ENCODE assay signal across 13 cellular contexts in genomic region chr6:117494694-117495318, GRCh38. TPM values are rescaled to one million over a fixed set of nuclear protein-coding genes. Genes with fewer than 3 reads are reported as not detected.
A peak's percentile ranks its signal among the peaks of the same experiment; 100 is the strongest.
DNase-seq lines count a peak whose midpoint lies in the region; ATAC-seq lines count a peak whose summit lies in the region.
"Had no signal": no experiment of that assay in that cellular context is flagged by ENCODE, and none has a peak within 500 bp of the region (broad histone marks: within the 10 kb centered on the region; RNA-seq: fewer than 3 reads in every experiment).

No MANE protein-coding gene starts in this region.

- H3K79me1 ChIP-seq in mesenchymal stem cell (replicated peaks; ENCODE audit: low read length, poor library complexity, severe bottlenecking) = no peaks in the 10 kb centered on the region
- H3K79me1 ChIP-seq in neuronal stem cell (ENCODE audit: low read depth, low read length) = no peaks in the 10 kb centered on the region

- DNase-seq in Right ventricle myocardium inferior (ENCODE audit: missing footprints) (no peak), cardiac septum (ENCODE audit: low spot score) (no peak), mesenchymal stem cell (peak; percentile 83), aorta (no peak), neuronal stem cell (ENCODE audit: low spot score) (no peak)
- DNase-seq in effector CD8-positive, alpha-beta T cell (lab: John Stamatoyannopoulos, UW) = no peak
- DNase-seq: 8988T, hypothalamus, PC-9 had no signal

- no peak overlapping the region for H2AFZ ChIP-seq in mesenchymal stem cell (ENCODE audit: low read depth, low read length)
- no peak overlapping the region for H2AFZ ChIP-seq in neuronal stem cell (ENCODE audit: low read length)
- H2AFZ ChIP-seq: PC-9 had no signal

- H3K4me3 ChIP-seq in mesenchymal stem cell (ENCODE audit: insufficient read depth in 1 of 2, low read depth in 1 of 2, low read length in 2 of 2) (peak overlapping the region in 1 of 2 experiments; percentile 26), aorta (ENCODE audit: low read length in 2 of 2) (no peak overlapping the region), neuronal stem cell (ENCODE audit: low read length in 2 of 2) (no peak overlapping the region)
- H3K4me3 ChIP-seq: PC-9, tibial nerve had no signal

- H3K14ac ChIP-seq in mesenchymal stem cell (ENCODE audit: low read length in 2 of 2) = no peak overlapping the region
- H3K14ac ChIP-seq in neuronal stem cell (ENCODE audit: low read length) = no peak overlapping the region

- H3K4me1 ChIP-seq in mesenchymal stem cell (ENCODE audit: control insufficient read depth, insufficient read depth, low read depth, low read length) (peaks cover 3% of the 10 kb centered on the region), aorta (ENCODE audit: control insufficient read depth in 1 of 2, insufficient read depth in 2 of 2, low read length in 2 of 2) (no peaks in the 10 kb centered on the region), neuronal stem cell (ENCODE audit: control insufficient read depth in 2 of 2, insufficient read depth in 1 of 2, low read depth in 1 of 2, low read length in 2 of 2) (peaks cover 0 to 3% of the 10 kb centered on the region in 2 donors)

- H3K27me3 ChIP-seq in mesenchymal stem cell (ENCODE audit: control insufficient read depth in 1 of 2, insufficient read depth in 1 of 2, low read length in 2 of 2) (no peaks in the 10 kb centered on the region), aorta (ENCODE audit: control insufficient read depth in 1 of 2, insufficient read depth in 2 of 2, low read length in 1 of 2) (no peaks in the 10 kb centered on the region), neuronal stem cell (ENCODE audit: control insufficient read depth in 3 of 3, insufficient read depth in 3 of 3, low read depth in 1 of 3, low read length in 3 of 3) (no peaks in the 10 kb centered on the region)
- H3K27me3 ChIP-seq: tibial nerve had no signal

- H3K36me3 ChIP-seq in mesenchymal stem cell (ENCODE audit: control insufficient read depth in 1 of 2, insufficient read depth in 2 of 2, low read depth in 1 of 2, low read length in 2 of 2) = no peaks in the 10 kb centered on the region
- H3K36me3 ChIP-seq in aorta (ENCODE audit: control insufficient read depth in 1 of 2, insufficient read depth in 2 of 2, low read length in 1 of 2) = no peaks in the 10 kb centered on the region
- H3K36me3 ChIP-seq in neuronal stem cell (replicated peaks in 1 of 2; ENCODE audit: control insufficient read depth in 2 of 2, insufficient read depth in 2 of 2, low read length in 2 of 2) = no peaks in the 10 kb centered on the region
- H3K36me3 ChIP-seq: tibial nerve had no signal

- H2BK12ac ChIP-seq in mesenchymal stem cell (ENCODE audit: low read length in 2 of 2) = no peak overlapping the region
- no peak overlapping the region for H2BK12ac ChIP-seq in neuronal stem cell (ENCODE audit: low read length)

- no peak overlapping the region for H3K4me2 ChIP-seq in mesenchymal stem cell (ENCODE audit: low read length, poor library complexity, severe bottlenecking)
- H3K4me2 ChIP-seq in neuronal stem cell (ENCODE audit: insufficient read depth, low read length, poor library complexity, severe bottlenecking) = no peak overlapping the region
- H3K4me2 ChIP-seq: PC-9 had no signal

- H3K18ac ChIP-seq in mesenchymal stem cell (ENCODE audit: low read depth in 1 of 2, low read length in 2 of 2) = peak overlapping the region; percentile 26 to 95
- no peak overlapping the region for H3K18ac ChIP-seq in neuronal stem cell (ENCODE audit: low read length)

- no peak overlapping the region for H4K8ac ChIP-seq in mesenchymal stem cell (ENCODE audit: low read length)
- H4K8ac ChIP-seq in neuronal stem cell (ENCODE audit: low read depth, low read length) = no peak overlapping the region

- H3K9me3 ChIP-seq in mesenchymal stem cell (ENCODE audit: control insufficient read depth, low read length) (no peaks in the 10 kb centered on the region), aorta (ENCODE audit: control insufficient read depth, low read length) (no peaks in the 10 kb centered on the region), neuronal stem cell (replicated peaks in 1 of 2; ENCODE audit: control insufficient read depth in 2 of 2, insufficient read depth in 1 of 2, low read depth in 1 of 2, low read length in 2 of 2) (no peaks in the 10 kb centered on the region)
- H3K9me3 ChIP-seq: tibial nerve had no signal

- 7% methylated on average over 1 of the region's 3 CpGs for WGBS in mesenchymal stem cell
- WGBS in aorta, 2 donors = 90 to 92% methylated on average over 3 of the region's 3 CpGs
- WGBS in neuronal stem cell (ENCODE audit: extremely low coverage in 2 of 2, insufficient read length in 2 of 2, insufficient replicate concordance in 1 of 2), 2 donors = no CpG with 5 or more reads among the region's 3 CpGs

- no peak overlapping the region for H2BK5ac ChIP-seq in mesenchymal stem cell (ENCODE audit: low read depth, low read length, poor library complexity, severe bottlenecking)
- H2BK5ac ChIP-seq in neuronal stem cell (ENCODE audit: low read length) = no peak overlapping the region

- H2BK15ac ChIP-seq in mesenchymal stem cell (ENCODE audit: low read depth, poor library complexity, severe bottlenecking) (no peak overlapping the region), neuronal stem cell (ENCODE audit: low read length) (no peak overlapping the region)

- H2AK5ac ChIP-seq in mesenchymal stem cell (ENCODE audit: low read length, severe bottlenecking) (peak overlapping the region; percentile 8), neuronal stem cell (ENCODE audit: low read depth, low read length) (no peak overlapping the region)

- H3K23ac ChIP-seq in mesenchymal stem cell (ENCODE audit: low read length in 2 of 2) (no peak overlapping the region), neuronal stem cell (ENCODE audit: low read depth, low read length, poor library complexity) (no peak overlapping the region)

- H3K4ac ChIP-seq in mesenchymal stem cell (ENCODE audit: low read depth in 1 of 2, low read length in 2 of 2) = peak overlapping the region in 1 of 2 experiments; percentile 3
- no peak overlapping the region for H3K4ac ChIP-seq in neuronal stem cell (ENCODE audit: low read length)

- H2BK120ac ChIP-seq in mesenchymal stem cell (ENCODE audit: low read depth, low read length) = no peak overlapping the region
- H2BK120ac ChIP-seq in neuronal stem cell (ENCODE audit: low read depth, low read length) = no peak overlapping the region

- H3K27ac ChIP-seq in mesenchymal stem cell (ENCODE audit: low read length, poor library complexity, severe bottlenecking) (peak overlapping the region; percentile 39), aorta (ENCODE audit: low read depth in 1 of 2, low read length in 2 of 2) (no peak overlapping the region), neuronal stem cell (replicated peaks; ENCODE audit: low read length) (no peak overlapping the region)
- H3K27ac ChIP-seq: PC-9 had no signal

- H4K91ac ChIP-seq in mesenchymal stem cell (ENCODE audit: low read length) = peak overlapping the region; percentile 6
- no peak overlapping the region for H4K91ac ChIP-seq in neuronal stem cell (ENCODE audit: low read depth, low read length, poor library complexity)

- intact Hi-C loops in Right ventricle myocardium inferior (cut with DNase I) (no loop called here), cardiac septum (cut with DNase I) (no loop called here), aorta (cut with DNase I) (no loop called here)

- ATAC-seq in Right ventricle myocardium inferior (peak; percentile 44), esophagus mucosa (peak; percentile 33), aorta (ENCODE audit: low FRiP score) (peak; percentile 11), HG02798 (IDR thresholded peaks at IDR 0.05; ENCODE audit: poor library complexity, unreplicated experiment) (no peak)
- ATAC-seq: activated naive CD4-positive, alpha-beta T cell treated with anti-CD3 and anti-CD28 coated beads, Interleukin-2, amount 50 U/mL, for 72 hours had no signal

- H3K9ac ChIP-seq in mesenchymal stem cell (ENCODE audit: low read length) (peak overlapping the region; percentile 64), neuronal stem cell (ENCODE audit: low read depth, low read length, poor library complexity) (no peak overlapping the region)

RNA-seq across cellular contexts. Expression of gene DCBLD1, which starts 12.3 kb away (rescaled TPM):
- 6.1 TPM for total RNA-seq in Right ventricle myocardium inferior
- 3.8 TPM for total RNA-seq in cardiac septum
- total RNA-seq in esophagus mucosa = 9.5 TPM
- polyA plus RNA-seq in mesenchymal stem cell (2013, experiment 1 of 2) = 58.0 TPM
- polyA plus RNA-seq in mesenchymal stem cell (2013, experiment 2 of 2) = 59.6 TPM
- 10 to 100 TPM; 13.2 to 16.8 TPM for total RNA-seq in aorta
- polyA plus RNA-seq in aorta = 10 to 100 TPM in 1 of 2 donors, 1 to 10 TPM in 1; 2.4 to 11.5 TPM
- 2.3 TPM for polyA plus RNA-seq in neuronal stem cell (2013, experiment 1 of 2)
- 2.3 TPM for polyA plus RNA-seq in neuronal stem cell (2013, experiment 2 of 2)
